Comparison of ENCODE assay signal across 9 cellular contexts in the genomic region with DNA sequence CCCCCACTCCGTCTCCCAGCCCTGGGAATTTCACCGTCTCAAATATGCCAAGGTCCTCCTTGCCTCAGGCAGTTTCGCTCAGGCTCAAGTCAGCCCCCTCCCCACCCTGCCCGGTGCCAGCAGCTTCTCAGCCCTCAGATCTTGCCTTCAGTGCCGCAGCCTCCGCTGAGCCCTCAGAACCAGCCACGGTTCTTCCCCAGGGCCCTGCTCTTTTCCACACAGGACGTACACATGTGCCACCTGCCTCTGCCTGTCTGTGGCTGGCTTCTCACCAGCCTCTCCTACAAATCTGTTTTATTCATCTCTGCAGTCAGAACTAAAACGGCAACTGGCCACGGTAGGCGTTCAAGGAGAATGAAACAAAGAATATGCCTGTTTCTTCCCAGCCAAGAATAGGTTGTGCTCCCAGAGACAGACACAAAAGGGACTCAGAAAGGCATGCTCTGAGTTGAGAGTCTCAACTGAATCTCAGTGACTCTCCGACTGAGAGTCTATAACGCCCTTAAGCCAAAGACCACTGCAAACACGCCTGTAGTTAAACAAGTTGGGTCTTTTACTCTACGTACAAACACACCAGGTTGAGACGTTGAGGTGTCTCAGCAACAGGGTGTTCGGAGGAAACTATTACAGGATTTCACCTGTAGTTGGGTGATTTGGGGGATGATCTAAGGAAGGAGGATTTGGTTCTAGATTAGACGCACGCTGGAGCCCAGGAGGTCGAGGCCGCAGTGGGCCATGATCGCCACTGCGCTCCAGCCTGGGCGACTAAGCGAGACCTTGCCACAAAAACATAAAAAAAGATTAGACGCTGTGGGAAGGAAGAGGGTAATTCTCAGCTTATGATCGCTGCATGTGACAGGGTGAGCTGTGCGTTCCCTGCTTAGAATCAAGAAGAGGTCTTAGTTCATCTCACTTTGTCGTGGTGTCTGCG. TPM values are rescaled to one million over a fixed set of nuclear protein-coding genes. Genes with fewer than 3 reads are reported as not detected.
DNase-seq lines count a peak whose midpoint lies in the region; ATAC-seq, FAIRE-seq and TF ChIP-seq lines count a peak whose summit lies in the region.
"Had no signal": no experiment of that assay in that cellular context is flagged by ENCODE, and none has a peak within 500 bp of the region (broad histone marks: within the 10 kb centered on the region; RNA-seq: fewer than 3 reads in every experiment).

No MANE protein-coding gene starts in this region.

- H3K27ac ChIP-seq in heart right ventricle = peak overlapping the region in 7 of 10 donors; percentile 73 to 87 (median 82)
- peak overlapping the region; percentile 73 to 78 for H3K27ac ChIP-seq in small intestine (ENCODE audit: low read depth in 1 of 2, low read length in 1 of 2)

- H3K9me3 ChIP-seq in heart right ventricle (peaks cover 0 to 15% (median 0%) of the 10 kb centered on the region in 11 donors), T-helper 17 cell (ENCODE audit: control insufficient read depth, low read length, poor library complexity, severe bottlenecking) (no peaks in the 10 kb centered on the region), small intestine (ENCODE audit: control insufficient read depth, low read depth) (no peaks in the 10 kb centered on the region)

- FAIRE-seq in small intestine (lab: Jason Lieb, UNC) = no peak
- FAIRE-seq: endometrium had no signal

- TF ChIP-seq CTCF in heart right ventricle (IDR thresholded peaks at IDR 0.05) (no peak), fibroblast of the aortic adventitia (IDR thresholded peaks at IDR 0.05; ENCODE audit: insufficient read depth, low read length) (no peak)

- H3K27me3 ChIP-seq in heart right ventricle = peaks cover 0 to 27% (median 11%) of the 10 kb centered on the region in 7 donors
- H3K27me3 ChIP-seq in small intestine (ENCODE audit: control insufficient read depth in 2 of 2, insufficient read depth in 2 of 2, low read length in 2 of 2) = peaks cover 0 to 1% of the 10 kb centered on the region in 2 donors

- peaks cover 9 to 42% (median 28%) of the 10 kb centered on the region in 9 donors for H3K4me1 ChIP-seq in heart right ventricle
- peaks cover 0 to 6% of the 10 kb centered on the region in 2 donors for H3K4me1 ChIP-seq in small intestine (ENCODE audit: control insufficient read depth in 2 of 2, insufficient read depth in 1 of 2, low read depth in 1 of 2, low read length in 1 of 2)

- DNase-seq in heart right ventricle (no peak), Right ventricle myocardium inferior (ENCODE audit: missing footprints) (no peak), T-helper 17 cell (no peak), fibroblast of the aortic adventitia (ENCODE audit: low read depth) (no peak), small intestine (peak; percentile 29), A172 (ENCODE audit: low spot score) (no peak)

- H3K4me3 Mint-ChIP-seq in T-helper 17 cell = peak overlapping the region; percentile 89

- ATAC-seq in heart right ventricle (no peak), Right ventricle myocardium inferior (no peak), T-helper 17 cell (peak; percentile 24), GM21367 (IDR thresholded peaks at IDR 0.05; ENCODE audit: unreplicated experiment) (no peak), GM19328 (IDR thresholded peaks at IDR 0.05; ENCODE audit: unreplicated experiment) (no peak)

- intact Hi-C loops in heart right ventricle (cut with DNase I) = no loop called here
- intact Hi-C loops in Right ventricle myocardium inferior (cut with DNase I) = loop anchor here (5.0 kb wide), 1 partner anchor 59 kb away; the partner anchor contains the start of genes ANAPC2 and SSNA1

- peak overlapping the region in 9 of 10 donors; percentile 65 to 94 (median 82) for H3K4me3 ChIP-seq in heart right ventricle
- peak overlapping the region; percentile 81 for H3K4me3 ChIP-seq in fibroblast of the aortic adventitia (ENCODE audit: low read depth, low read length)
- H3K4me3 ChIP-seq in small intestine (ENCODE audit: low read depth in 1 of 2, low read length in 2 of 2) = peak overlapping the region in 1 of 2 donors; percentile 80

- H3K27me3 Mint-ChIP-seq in T-helper 17 cell = peaks cover 4% of the 10 kb centered on the region

- peak overlapping the region; percentile 95 for H3K27ac Mint-ChIP-seq in T-helper 17 cell

- no peaks in the 10 kb centered on the region for H3K36me3 Mint-ChIP-seq in T-helper 17 cell (ENCODE audit: low read depth)

- WGBS in heart right ventricle, 2 donors = 71% methylated on average over 30 of the region's 30 CpGs
- WGBS in small intestine, 3 donors = 8 to 37% (median 8%) methylated on average over 30 of the region's 30 CpGs

- H3K4me1 Mint-ChIP-seq in T-helper 17 cell = peaks cover 20% of the 10 kb centered on the region

- H3K36me3 ChIP-seq in heart right ventricle = no peaks in the 10 kb centered on the region
- H3K36me3 ChIP-seq in small intestine (ENCODE audit: control insufficient read depth in 2 of 2, insufficient read depth in 2 of 2, low read length in 2 of 2) = no peaks in the 10 kb centered on the region

RNA-seq across cellular contexts. Expression of gene GRIN1, which starts 10.5 kb away (rescaled TPM):
- total RNA-seq in heart right ventricle = not detected
- polyA plus RNA-seq in heart right ventricle = not detected
- not detected for total RNA-seq in Right ventricle myocardium inferior
- total RNA-seq in T-helper 17 cell = not detected
- not detected in 2 replicates for total RNA-seq in fibroblast of the aortic adventitia (ENCODE audit: low replicate concordance)
- polyA plus RNA-seq in small intestine = under 1 TPM in 1 of 3 donors, not detected in 2; 0.79 TPM
- total RNA-seq in A172 (2014; rRNA removed; shearing (Covaris generic)) = not detected in 2 replicates

RNA-seq across cellular contexts. Expression of gene DPP7, which starts 13.9 kb away (rescaled TPM):
- total RNA-seq in heart right ventricle (100 to 1,000 TPM in 7 of 10 donors, 10 to 100 TPM in 3; 91.4 to 167 (median 118) TPM), Right ventricle myocardium inferior (143 TPM), T-helper 17 cell (100 to 1,000 TPM; 270 to 311 TPM), fibroblast of the aortic adventitia (ENCODE audit: low replicate concordance) (69.5 and 72.3 TPM in 2 replicates)
- polyA plus RNA-seq in heart right ventricle (100 to 1,000 TPM; 152 to 677 TPM), small intestine (100 to 1,000 TPM in 2 of 3 donors, 10 to 100 TPM in 1; 66.2 to 133 (median 108) TPM)
- total RNA-seq in A172 (2014; rRNA removed; shearing (Covaris generic)) = 251 and 263 TPM in 2 replicates

RNA-seq across cellular contexts. Expression of gene LRRC26, which starts 41.4 kb away (rescaled TPM):
- total RNA-seq in heart right ventricle = not detected
- polyA plus RNA-seq in heart right ventricle = not detected
- not detected for total RNA-seq in Right ventricle myocardium inferior
- total RNA-seq in T-helper 17 cell = not detected
- total RNA-seq in fibroblast of the aortic adventitia (ENCODE audit: low replicate concordance) = not detected in 2 replicates
- 1 to 10 TPM in 2 of 3 donors, under 1 TPM in 1; 0.67 to 1.5 (median 1.4) TPM for polyA plus RNA-seq in small intestine
- total RNA-seq in A172 (2014; rRNA removed; shearing (Covaris generic)) = not detected in 2 replicates

RNA-seq across cellular contexts. Expression of gene MAN1B1, which starts 41.6 kb away (rescaled TPM):
- total RNA-seq in heart right ventricle (10 to 100 TPM; 16.9 to 27.7 (median 20.9) TPM), Right ventricle myocardium inferior (20.4 TPM), T-helper 17 cell (10 to 100 TPM; 62.0 to 62.3 TPM), fibroblast of the aortic adventitia (ENCODE audit: low replicate concordance) (50.8 and 103 TPM in 2 replicates)
- polyA plus RNA-seq in heart right ventricle (10 to 100 TPM; 25.5 to 71.4 TPM), small intestine (10 to 100 TPM; 40.3 to 69.4 (median 41.4) TPM)
- 196 and 197 TPM in 2 replicates for total RNA-seq in A172 (2014; rRNA removed; shearing (Covaris generic))

RNA-seq across cellular contexts. Expression of gene TMEM210, which starts 43.4 kb away (rescaled TPM):
- total RNA-seq in heart right ventricle (not detected), Right ventricle myocardium inferior (not detected), T-helper 17 cell (not detected), fibroblast of the aortic adventitia (ENCODE audit: low replicate concordance) (not detected in 2 replicates)
- polyA plus RNA-seq in heart right ventricle (not detected), small intestine (not detected)
- total RNA-seq in A172 (2014; rRNA removed; shearing (Covaris generic)) = not detected in 2 replicates
